ENCODE assay signal across 8 cellular contexts in the genomic region with DNA sequence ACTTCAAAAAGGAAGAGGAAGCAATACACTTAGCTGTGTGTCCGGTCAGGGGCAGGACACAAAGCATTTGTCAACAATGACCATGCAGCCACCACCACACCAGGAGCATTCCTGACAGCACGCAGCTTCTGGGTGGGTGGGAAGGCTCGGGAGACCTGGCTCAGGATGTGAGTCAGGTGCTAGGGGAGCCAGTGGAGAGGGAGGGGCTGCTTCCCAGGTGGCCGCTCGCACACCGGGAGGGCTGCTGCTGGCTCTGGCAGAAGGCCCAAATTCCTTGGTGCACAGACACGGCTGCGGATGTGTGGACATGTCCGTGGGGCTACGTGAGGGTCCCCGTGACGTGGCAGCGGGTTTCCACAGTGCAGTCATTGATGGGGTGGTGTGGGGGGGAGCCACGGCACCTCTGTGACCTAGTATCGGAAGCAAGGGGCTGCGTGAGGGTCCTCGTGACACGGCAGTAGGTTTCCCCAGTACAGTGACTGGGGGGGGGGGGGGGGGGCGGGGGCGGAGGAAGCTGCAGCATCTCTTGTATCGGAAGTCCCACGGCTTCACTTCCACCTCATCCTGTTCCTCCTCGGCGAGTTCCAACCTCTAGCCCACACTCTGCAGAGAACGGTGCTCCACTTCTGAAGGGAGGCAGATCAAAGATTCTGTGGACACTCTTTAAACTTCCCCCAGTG.
A peak's percentile ranks its signal among the peaks of the same experiment; 100 is the strongest.
DNase-seq lines count a peak whose midpoint lies in the region; ATAC-seq and TF ChIP-seq lines count a peak whose summit lies in the region.

No MANE protein-coding gene starts in this region.

- in situ Hi-C loops in GM23248 (cut with MboI): no loop called here
- in situ Hi-C loops in GM13976 (cut with MboI; ENCODE audit: low sequenced_read_pairs, unreplicated experiment): loop anchor here (10.0 kb wide), 1 partner anchor 154 kb away; no protein-coding TSS in a partner anchor

- WGBS in GM23248 (ENCODE audit: low coverage in 1 of 2, low lambda C conversion rate in 2 of 2, missing lambda C conversion rate in 2 of 2), 2 experiments: 69 to 73% methylated on average over 21 to 25 of the region's 25 CpGs

- no peak overlapping the region for H3K4me3 ChIP-seq in GM23248
- peak overlapping the region; percentile 8 for H3K4me3 ChIP-seq in effector memory CD4-positive, alpha-beta T cell (ENCODE audit: insufficient read depth, low read depth, low read length, poor library complexity, severe bottlenecking)
- H3K4me3 ChIP-seq in osteoblast (ENCODE audit: insufficient read depth, low read length): no peak overlapping the region
- H3K4me3 ChIP-seq in foreskin fibroblast (ENCODE audit: low read depth in 1 of 2, low read length in 2 of 2): no peak overlapping the region

- H3K27ac ChIP-seq in GM23248: no peak overlapping the region
- H3K27ac ChIP-seq in effector memory CD4-positive, alpha-beta T cell (ENCODE audit: insufficient read depth, low read length, poor library complexity, severe bottlenecking): peak overlapping the region; percentile 62
- peak overlapping the region; percentile 56 for H3K27ac ChIP-seq in osteoblast (ENCODE audit: low read depth, low read length)

- DNase-seq in GM23248 (peak; percentile 39), RPMI7951 (ENCODE audit: low read depth) (peak; percentile 59), osteoblast (ENCODE audit: insufficient read length, low spot score, missing footprints) (peak; percentile 84), GM13976 (ENCODE audit: low spot score) (no peak), foreskin fibroblast (no peak), NCI-H187 treated with DMSO at 0.1 percent for 48 hours (lab: John Stamatoyannopoulos, UW) (no peak)
- DNase-seq in effector memory CD4-positive, alpha-beta T cell: peak; percentile 32 to 48 (median 43)

- H4K20me1 ChIP-seq in GM23248 (ENCODE audit: insufficient read depth): peaks cover 45% of the 10 kb centered on the region; the same call in 1 of the 2 replicates
- H4K20me1 ChIP-seq in osteoblast (ENCODE audit: insufficient read depth, low read length): peaks cover 41% of the 10 kb centered on the region

- H3K27me3 ChIP-seq in GM23248 (replicated peaks; ENCODE audit: insufficient read depth) (no peaks in the 10 kb centered on the region), osteoblast (ENCODE audit: insufficient read depth, low read length) (no peaks in the 10 kb centered on the region)
- no peaks in the 10 kb centered on the region for H3K27me3 ChIP-seq in effector memory CD4-positive, alpha-beta T cell (replicated peaks; ENCODE audit: control insufficient read depth, insufficient read depth, low read length, poor library complexity, severe bottlenecking)

- TF ChIP-seq CTCF in osteoblast (IDR thresholded peaks at IDR 0.05; ENCODE audit: extremely low read depth, low read depth, low read length) (no peak), GM13976 (IDR thresholded peaks at IDR 0.05; ENCODE audit: borderline replicate concordance, control extremely low read depth, extremely low read depth, insufficient read depth, missing control alignments) (no peak), foreskin fibroblast (IDR thresholded peaks at IDR 0.05; ENCODE audit: low read depth, low read length) (no peak)

- H3K4me1 ChIP-seq in GM23248 (ENCODE audit: insufficient read depth) (peaks cover 57% of the 10 kb centered on the region), osteoblast (ENCODE audit: insufficient read depth, low read length) (peaks cover 50% of the 10 kb centered on the region)
- peaks cover 39% of the 10 kb centered on the region for H3K4me1 ChIP-seq in effector memory CD4-positive, alpha-beta T cell (ENCODE audit: control insufficient read depth, insufficient read depth, low read length, poor library complexity, severe bottlenecking)

- no peak overlapping the region for H2AFZ ChIP-seq in GM23248
- H2AFZ ChIP-seq in osteoblast (ENCODE audit: low read length): no peak overlapping the region

- no peaks in the 10 kb centered on the region for H3K9me3 ChIP-seq in GM23248 (ENCODE audit: low read depth)
- H3K9me3 ChIP-seq in effector memory CD4-positive, alpha-beta T cell (ENCODE audit: control insufficient read depth, low read length): no peaks in the 10 kb centered on the region
- H3K9me3 ChIP-seq in osteoblast (ENCODE audit: low read depth, low read length): no peaks in the 10 kb centered on the region

- H3K79me2 ChIP-seq in GM23248 (ENCODE audit: insufficient read depth) (peaks cover 100% of the 10 kb centered on the region), osteoblast (ENCODE audit: insufficient read depth, low read length) (peaks cover 97% of the 10 kb centered on the region)

- no peak for ATAC-seq in GM21390 (IDR thresholded peaks at IDR 0.05; ENCODE audit: unreplicated experiment)

- H3K36me3 ChIP-seq in GM23248 (ENCODE audit: low read depth): no peaks in the 10 kb centered on the region
- no peaks in the 10 kb centered on the region for H3K36me3 ChIP-seq in effector memory CD4-positive, alpha-beta T cell (ENCODE audit: control insufficient read depth, insufficient read depth, low read length)
- no peaks in the 10 kb centered on the region for H3K36me3 ChIP-seq in osteoblast (ENCODE audit: insufficient read depth, low read length)

- no peak overlapping the region for H3K4me2 ChIP-seq in GM23248 (ENCODE audit: unreplicated experiment)
- H3K4me2 ChIP-seq in osteoblast (ENCODE audit: insufficient read depth, low read length): peak overlapping the region; percentile 34

- H3K9me2 ChIP-seq in GM23248 (ENCODE audit: insufficient read depth): no peaks in the 10 kb centered on the region

- H3K9ac ChIP-seq in GM23248: no peak overlapping the region

- H3F3A ChIP-seq in GM23248 (ENCODE audit: insufficient read depth): peaks cover 39% of the 10 kb centered on the region

Comparison
In these comparisons a context has a peak if more than half of its experiments do, and no peak if none do; other contexts are left out.
1. DNase-seq: peak in GM23248 (single experiment), RPMI7951 (single experiment), effector memory CD4-positive, alpha-beta T cell (3 of 3) and osteoblast (single experiment); none in GM13976 (single experiment), foreskin fibroblast (0 of 2) and NCI-H187 treated with DMSO at 0.1 percent for 48 hours (single experiment).